Comparison of ENCODE assay signal across 1 cellular context in genomic region chr12:111841750-111842555, GRCh38.
TF ChIP-seq lines count a peak whose summit lies in the region.

TSS of gene MAPKAPK5 (plus strand) at chr12:111842228. CDS start at chr12:111842734, 506 bp downstream.

TF ChIP-seq in K562, 482 proteins besides CTCF, POLR2A, EP300 and RAD21 (continued from another document and continues in another):
- TF ChIP-seq BCLAF1 (IDR thresholded peaks at IDR 0.05; ENCODE audit: borderline replicate concordance in 1 of 2, control insufficient read depth in 1 of 2, low read depth in 2 of 2, low read length in 1 of 2) = no peak
- peak; percentile 97 for TF ChIP-seq JUND (IDR thresholded peaks at IDR 0.05; ENCODE audit: borderline replicate concordance, low read depth, low read length)
- peak; percentile 90; the same call in 2 of the 3 replicates for TF ChIP-seq JUND (tag; IDR thresholded peaks at IDR 0.05; ENCODE audit: borderline replicate concordance, low read depth, low read length)
- no peak for TF ChIP-seq ZKSCAN3 (CRISPR knock-in tag; IDR thresholded peaks at IDR 0.05)
- no peak for TF ChIP-seq ZC3H8 (IDR thresholded peaks at IDR 0.05)
- TF ChIP-seq ZNF668 (CRISPR knock-in tag; IDR thresholded peaks at IDR 0.05) = no peak
- 0 out of 2 replicates have a peak, but pooled peaks have one; percentile 3 for TF ChIP-seq CGGBP1 (CRISPR knock-in tag; IDR thresholded peaks at IDR 0.05)
- TF ChIP-seq NCOA2 (IDR thresholded peaks at IDR 0.05; ENCODE audit: partially characterized antibody in 2 of 2) = peak in 1 of 2 experiments; percentile 98
- TF ChIP-seq ZFP91 (CRISPR knock-in tag; IDR thresholded peaks at IDR 0.05) = no peak; the same call in 1 of the 2 replicates
- no peak for TF ChIP-seq NR2C1 (IDR thresholded peaks at IDR 0.05)
- TF ChIP-seq NR2C1 (tag; IDR thresholded peaks at IDR 0.05) = peak; percentile 69; the same call in 1 of the 2 replicates
- TF ChIP-seq E2F6 (IDR thresholded peaks at IDR 0.05; ENCODE audit: borderline replicate concordance in 1 of 2, extremely low read depth in 1 of 2, insufficient read depth in 1 of 2, insufficient read length in 1 of 2, low read depth in 1 of 2, low read length in 1 of 2, poor library complexity in 1 of 2, severe bottlenecking in 1 of 2) = peak; percentile 37 to 43
- no peak for TF ChIP-seq FUS (optimal IDR thresholded peaks at IDR 0.05; ENCODE audit: low read depth, low read length)
- TF ChIP-seq NR3C1 (CRISPR knock-in tag; IDR thresholded peaks at IDR 0.05) = no peak
- peak; percentile 84; the same call in 1 of the 2 replicates for TF ChIP-seq REST (CRISPR knock-in tag; IDR thresholded peaks at IDR 0.05; ENCODE audit: low read depth)
- TF ChIP-seq CHCHD3 (CRISPR knock-in tag; IDR thresholded peaks at IDR 0.05) = no peak
- no peak for TF ChIP-seq SMAD2 (IDR thresholded peaks at IDR 0.05; ENCODE audit: low read depth, low read length)
- no peak for TF ChIP-seq ATF6 (CRISPR knock-in tag; IDR thresholded peaks at IDR 0.05)
- no peak for TF ChIP-seq ZNF253 (CRISPR knock-in tag; conservative IDR thresholded peaks at IDR 0.05)
- TF ChIP-seq ZBTB5 (IDR thresholded peaks at IDR 0.05) = no peak
- no peak for TF ChIP-seq GTF2B (IDR thresholded peaks at IDR 0.05; ENCODE audit: extremely low read depth, insufficient read length)
- TF ChIP-seq TEAD2 (tag; IDR thresholded peaks at IDR 0.05) = no peak
- no peak for TF ChIP-seq HOMEZ (CRISPR knock-in tag; IDR thresholded peaks at IDR 0.05)
- TF ChIP-seq CREB5 (CRISPR knock-in tag; IDR thresholded peaks at IDR 0.05) = no peak
- no peak for TF ChIP-seq PRDM10 (IDR thresholded peaks at IDR 0.05; ENCODE audit: partially characterized antibody)
- no peak for TF ChIP-seq SRSF3 (IDR thresholded peaks at IDR 0.05; ENCODE audit: insufficient read depth, low read length)
- no peak for TF ChIP-seq ZNF398 (CRISPR knock-in tag; IDR thresholded peaks at IDR 0.05)
- no peak for TF ChIP-seq KLF13 (tag; IDR thresholded peaks at IDR 0.05; ENCODE audit: borderline replicate concordance, low read depth)
- peak; percentile 74 to 93 for TF ChIP-seq MAZ (CRISPR knock-in tag; conservative IDR thresholded peaks at IDR 0.05 in 1 of 2, IDR thresholded peaks at IDR 0.05 in 1 of 2)
- no peak for TF ChIP-seq MAFK (IDR thresholded peaks at IDR 0.05; ENCODE audit: low read length)
